In genomic region chr10:97081621-97082235, GRCh38 we compare ENCODE assay signal across 1 cellular context.
A peak's percentile ranks its signal among the peaks of the same experiment; 100 is the strongest.
TF ChIP-seq lines count a peak whose summit lies in the region.

No MANE protein-coding gene starts in this region.

TF ChIP-seq in HepG2, 621 proteins besides CTCF, POLR2A, EP300 and RAD21 (continued from another document and continues in another):
- peak; percentile 87; the same call in 1 of the 2 replicates for TF ChIP-seq ZBTB20 (CRISPR knock-in tag; IDR thresholded peaks at IDR 0.05; ENCODE audit: borderline replicate concordance, low read depth)
- no peak for TF ChIP-seq ATF7 (IDR thresholded peaks at IDR 0.05)
- TF ChIP-seq ATF7 (CRISPR knock-in tag; IDR thresholded peaks at IDR 0.05), result no peak
- TF ChIP-seq ZEB1 (IDR thresholded peaks at IDR 0.05; ENCODE audit: insufficient replicate concordance, low read depth), result no peak
- peak; percentile 63; the same call in 1 of the 2 replicates for TF ChIP-seq ZNF724P (CRISPR knock-in tag; IDR thresholded peaks at IDR 0.05; ENCODE audit: borderline replicate concordance)
- 0 out of 2 replicates have a peak, but pooled peaks have one; percentile 61 for TF ChIP-seq LBX2 (CRISPR knock-in tag; IDR thresholded peaks at IDR 0.05; ENCODE audit: borderline replicate concordance)
- no peak for TF ChIP-seq FOXK2 (IDR thresholded peaks at IDR 0.05)
- peak; percentile 47; the same call in 1 of the 2 replicates for TF ChIP-seq NR0B2 (CRISPR knock-in tag; IDR thresholded peaks at IDR 0.05)
- TF ChIP-seq RCOR2 (CRISPR knock-in tag; IDR thresholded peaks at IDR 0.05), result no peak
- peak; percentile 76; the same call in 1 of the 2 replicates for TF ChIP-seq ZNF280B (CRISPR knock-in tag; IDR thresholded peaks at IDR 0.05; ENCODE audit: borderline replicate concordance)
- TF ChIP-seq ZBTB14 (CRISPR knock-in tag; IDR thresholded peaks at IDR 0.05), result 0 out of 2 replicates have a peak, but pooled peaks have one; percentile 37
- TF ChIP-seq ADNP (CRISPR knock-in tag; IDR thresholded peaks at IDR 0.05), result no peak
- TF ChIP-seq ZNF335 (CRISPR knock-in tag; IDR thresholded peaks at IDR 0.05), result peak; percentile 93
- TF ChIP-seq SIN3A (IDR thresholded peaks at IDR 0.05; ENCODE audit: borderline replicate concordance, low read depth, low read length), result no peak
- peak; percentile 65 for TF ChIP-seq ZNF18 (CRISPR knock-in tag; IDR thresholded peaks at IDR 0.05; ENCODE audit: insufficient replicate concordance)
- TF ChIP-seq ZNF790 (CRISPR knock-in tag; IDR thresholded peaks at IDR 0.05; ENCODE audit: borderline replicate concordance), result peak; percentile 89; the same call in 1 of the 2 replicates
- no peak for TF ChIP-seq RFX1 (IDR thresholded peaks at IDR 0.05)
- peak; percentile 80; the same call in 1 of the 2 replicates for TF ChIP-seq PRDM15 (CRISPR knock-in tag; IDR thresholded peaks at IDR 0.05)
- TF ChIP-seq LRRFIP1 (CRISPR knock-in tag; conservative IDR thresholded peaks at IDR 0.05), result peak; percentile 95
- TF ChIP-seq IRF2 (CRISPR knock-in tag; IDR thresholded peaks at IDR 0.05), result peak; percentile 78
- peak; percentile 88 for TF ChIP-seq ZNF605 (CRISPR knock-in tag; IDR thresholded peaks at IDR 0.05)
- peak; percentile 94 for TF ChIP-seq MED13 (CRISPR knock-in tag; IDR thresholded peaks at IDR 0.05)
- 0 out of 2 replicates have a peak, but pooled peaks have one; percentile 65 for TF ChIP-seq ZBTB42 (CRISPR knock-in tag; IDR thresholded peaks at IDR 0.05)
- TF ChIP-seq ZBTB4 (CRISPR knock-in tag; IDR thresholded peaks at IDR 0.05; ENCODE audit: borderline replicate concordance), result peak; percentile 82; the same call in 1 of the 2 replicates
- TF ChIP-seq ELF3 (CRISPR knock-in tag; IDR thresholded peaks at IDR 0.05), result peak; percentile 90
- TF ChIP-seq NFKB2 (CRISPR knock-in tag; IDR thresholded peaks at IDR 0.05; ENCODE audit: borderline replicate concordance), result peak; percentile 98
- peak; percentile 98 for TF ChIP-seq SRY (CRISPR knock-in tag; IDR thresholded peaks at IDR 0.05)
- 0 out of 2 replicates have a peak, but pooled peaks have one; percentile 76 for TF ChIP-seq CREBL2 (CRISPR knock-in tag; IDR thresholded peaks at IDR 0.05; ENCODE audit: borderline replicate concordance)
- TF ChIP-seq KAT8 (CRISPR knock-in tag; IDR thresholded peaks at IDR 0.05), result peak; percentile 83
- peak; percentile 52; the same call in 1 of the 2 replicates for TF ChIP-seq HINFP (CRISPR knock-in tag; IDR thresholded peaks at IDR 0.05; ENCODE audit: low read depth)
- peak; percentile 91; the same call in 1 of the 2 replicates for TF ChIP-seq SMYD3 (CRISPR knock-in tag; IDR thresholded peaks at IDR 0.05)
- TF ChIP-seq MED8 (CRISPR knock-in tag; IDR thresholded peaks at IDR 0.05; ENCODE audit: insufficient replicate concordance), result no peak
- TF ChIP-seq POLR2G (IDR thresholded peaks at IDR 0.05; ENCODE audit: low read depth, low read length), result no peak
- TF ChIP-seq ZBTB3 (CRISPR knock-in tag; IDR thresholded peaks at IDR 0.05; ENCODE audit: borderline replicate concordance, low read depth), result no peak
- TF ChIP-seq SOX5 (CRISPR knock-in tag; IDR thresholded peaks at IDR 0.05; ENCODE audit: borderline replicate concordance), result peak; percentile 69
- TF ChIP-seq NFATC3 (CRISPR knock-in tag; IDR thresholded peaks at IDR 0.05), result no peak; the same call in 1 of the 2 replicates
- TF ChIP-seq HOXA7 (CRISPR knock-in tag; IDR thresholded peaks at IDR 0.05), result no peak
- TF ChIP-seq NCOA1 (CRISPR knock-in tag; IDR thresholded peaks at IDR 0.05), result no peak
- no peak for TF ChIP-seq PRPF4 (IDR thresholded peaks at IDR 0.05; ENCODE audit: low read depth, low read length, poor library complexity, severe bottlenecking)
- peak; percentile 87 for TF ChIP-seq ZSCAN5A (CRISPR knock-in tag; IDR thresholded peaks at IDR 0.05; ENCODE audit: borderline replicate concordance)
- TF ChIP-seq SIX4 (CRISPR knock-in tag; IDR thresholded peaks at IDR 0.05), result peak; percentile 89
- no peak for TF ChIP-seq ZNF691 (CRISPR knock-in tag; IDR thresholded peaks at IDR 0.05; ENCODE audit: borderline replicate concordance, low read depth)
- TF ChIP-seq HNRNPUL1 (IDR thresholded peaks at IDR 0.05; ENCODE audit: low read depth, low read length), result no peak
